In genomic region chr1:31701137-31701736, GRCh38 we compare ENCODE assay signal across 8 cellular contexts. TPM values are rescaled to one million over a fixed set of nuclear protein-coding genes. Genes with fewer than 3 reads are reported as not detected.
A peak's percentile ranks its signal among the peaks of the same experiment; 100 is the strongest.
DNase-seq lines count a peak whose midpoint lies in the region; ATAC-seq and TF ChIP-seq lines count a peak whose summit lies in the region.

No MANE protein-coding gene starts in this region.

- H3K27me3 ChIP-seq in body of pancreas, result no peaks in the 10 kb centered on the region
- H3K27me3 ChIP-seq in spleen (replicated peaks in 1 of 7), result peaks cover 0 to 38% (median 12%) of the 10 kb centered on the region in 7 donors
- no peaks in the 10 kb centered on the region for H3K27me3 ChIP-seq in WERI-Rb-1 (ENCODE audit: insufficient read depth, low read depth, severe bottlenecking)

- H3K4me3 ChIP-seq in body of pancreas, result no peak overlapping the region
- H3K4me3 ChIP-seq in spleen, result no peak overlapping the region
- H3K4me3 ChIP-seq in WERI-Rb-1 (ENCODE audit: low read depth, low read length), result no peak overlapping the region

- no peak for TF ChIP-seq POLR2A in body of pancreas (IDR thresholded peaks at IDR 0.05)
- TF ChIP-seq POLR2A in spleen (IDR thresholded peaks at IDR 0.05), result no peak

- H3K27ac ChIP-seq in body of pancreas (peak overlapping the region; percentile 12 to 59 (median 42)), spleen (peak overlapping the region in 7 of 8 donors; percentile 12 to 64 (median 53)), WERI-Rb-1 (no peak overlapping the region)

- no peak for TF ChIP-seq CTCF in body of pancreas (IDR thresholded peaks at IDR 0.05)
- no peak for TF ChIP-seq CTCF in spleen (IDR thresholded peaks at IDR 0.05 in 8 of 11, conservative IDR thresholded peaks at IDR 0.05 in 3 of 11)
- TF ChIP-seq CTCF in WERI-Rb-1 (IDR thresholded peaks at IDR 0.05; ENCODE audit: low read depth, low read length), result no peak

- 72% methylated on average over 9 to 10 of the region's 10 CpGs for WGBS in body of pancreas, 2 donors
- WGBS in spleen, 5 donors, result 50 to 79% (median 70%) methylated on average over 8 to 10 of the region's 10 CpGs

- intact Hi-C loops in body of pancreas (cut with DNase I), result no loop called here
- intact Hi-C loops in spleen (cut with DNase I; ENCODE audit: low total_unique reads), result no loop called here

- H3K9me3 ChIP-seq in body of pancreas (no peaks in the 10 kb centered on the region), spleen (no peaks in the 10 kb centered on the region), WERI-Rb-1 (ENCODE audit: severe bottlenecking) (no peaks in the 10 kb centered on the region)

- H3K36me3 ChIP-seq in body of pancreas (replicated peaks in 1 of 2; ENCODE audit: insufficient read depth in 1 of 2, low read depth in 2 of 2) (no peaks in the 10 kb centered on the region), spleen (no peaks in the 10 kb centered on the region), WERI-Rb-1 (no peaks in the 10 kb centered on the region)

- DNase-seq in SKM-1 (lab: John Stamatoyannopoulos, UW; ENCODE audit: unreplicated experiment), result peak; percentile 17
- DNase-seq in SKM-1 treated with dmso at 0.1 percent for 144 hours (lab: John Stamatoyannopoulos, UW; ENCODE audit: unreplicated experiment), result no peak
- DNase-seq in NCI-H226, result peak; percentile 91
- DNase-seq in body of pancreas, result peak; percentile 70 to 84 (median 80)
- DNase-seq in inferior parietal cortex (ENCODE audit: extremely low spot score), result peak; percentile 86
- DNase-seq in spleen, result no peak
- no peak for DNase-seq in WERI-Rb-1

- H3K4me1 ChIP-seq in body of pancreas (peaks cover 40% of the 10 kb centered on the region), spleen (peaks cover 10 to 79% (median 51%) of the 10 kb centered on the region in 6 donors)

- ATAC-seq in body of pancreas (peak; percentile 28), HG03432 (IDR thresholded peaks at IDR 0.05; ENCODE audit: unreplicated experiment) (no peak)

RNA-seq across cellular contexts. Expression of gene COL16A1, which starts 2.6 kb away (rescaled TPM):
- 10 to 100 TPM; 10.1 to 15.8 TPM for total RNA-seq in body of pancreas
- total RNA-seq in spleen, result 10 to 100 TPM in 5 of 7 donors, 1 to 10 TPM in 2; 4.7 to 22.0 (median 12.4) TPM
- 10 to 100 TPM in 2 of 3 donors, 1 to 10 TPM in 1; 9.5 to 25.6 (median 14.4) TPM for polyA plus RNA-seq in spleen

RNA-seq across cellular contexts. Expression of gene PEF1, which starts 56.6 kb away (rescaled TPM):
- 10 to 100 TPM; 23.6 to 24.1 TPM for total RNA-seq in body of pancreas
- 10 to 100 TPM; 48.2 to 73.4 (median 54.5) TPM for total RNA-seq in spleen
- 10 to 100 TPM; 46.5 to 70.4 (median 60.8) TPM for polyA plus RNA-seq in spleen

Comparison
In these comparisons a context has a peak if more than half of its experiments do, and no peak if none do; other contexts are left out.
1. DNase-seq: peak in SKM-1 (single experiment), NCI-H226 (single experiment), body of pancreas (4 of 4) and inferior parietal cortex (single experiment); none in SKM-1 treated with dmso at 0.1 percent for 144 hours (single experiment), spleen (single experiment) and WERI-Rb-1 (single experiment).